In the genomic region with DNA sequence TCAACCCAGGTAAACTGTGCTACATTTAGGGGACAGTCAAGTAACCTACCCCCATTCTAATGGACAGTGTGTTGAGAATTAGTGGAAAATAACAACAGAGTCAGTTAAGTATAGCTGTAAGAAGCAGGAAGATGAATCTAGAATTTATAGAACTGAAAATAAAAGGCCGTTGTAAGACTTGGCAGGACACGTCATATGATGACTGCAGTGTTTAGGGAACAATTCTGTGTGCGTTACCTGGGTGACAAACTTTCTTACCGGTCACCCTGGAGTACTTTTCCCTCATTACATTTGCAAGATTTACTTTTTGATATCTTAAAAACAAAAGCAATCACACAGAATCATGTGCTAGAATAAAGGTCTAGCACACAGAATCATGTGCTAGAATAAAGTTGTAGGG, we compare ENCODE assay signal across 1 cellular context.
TF ChIP-seq lines count a peak whose summit lies in the region.

No MANE protein-coding gene starts in this region.

TF ChIP-seq in GM12878, 131 proteins besides CTCF, POLR2A, EP300 and RAD21 (continued from another document):
- TF ChIP-seq, protein P1, sequence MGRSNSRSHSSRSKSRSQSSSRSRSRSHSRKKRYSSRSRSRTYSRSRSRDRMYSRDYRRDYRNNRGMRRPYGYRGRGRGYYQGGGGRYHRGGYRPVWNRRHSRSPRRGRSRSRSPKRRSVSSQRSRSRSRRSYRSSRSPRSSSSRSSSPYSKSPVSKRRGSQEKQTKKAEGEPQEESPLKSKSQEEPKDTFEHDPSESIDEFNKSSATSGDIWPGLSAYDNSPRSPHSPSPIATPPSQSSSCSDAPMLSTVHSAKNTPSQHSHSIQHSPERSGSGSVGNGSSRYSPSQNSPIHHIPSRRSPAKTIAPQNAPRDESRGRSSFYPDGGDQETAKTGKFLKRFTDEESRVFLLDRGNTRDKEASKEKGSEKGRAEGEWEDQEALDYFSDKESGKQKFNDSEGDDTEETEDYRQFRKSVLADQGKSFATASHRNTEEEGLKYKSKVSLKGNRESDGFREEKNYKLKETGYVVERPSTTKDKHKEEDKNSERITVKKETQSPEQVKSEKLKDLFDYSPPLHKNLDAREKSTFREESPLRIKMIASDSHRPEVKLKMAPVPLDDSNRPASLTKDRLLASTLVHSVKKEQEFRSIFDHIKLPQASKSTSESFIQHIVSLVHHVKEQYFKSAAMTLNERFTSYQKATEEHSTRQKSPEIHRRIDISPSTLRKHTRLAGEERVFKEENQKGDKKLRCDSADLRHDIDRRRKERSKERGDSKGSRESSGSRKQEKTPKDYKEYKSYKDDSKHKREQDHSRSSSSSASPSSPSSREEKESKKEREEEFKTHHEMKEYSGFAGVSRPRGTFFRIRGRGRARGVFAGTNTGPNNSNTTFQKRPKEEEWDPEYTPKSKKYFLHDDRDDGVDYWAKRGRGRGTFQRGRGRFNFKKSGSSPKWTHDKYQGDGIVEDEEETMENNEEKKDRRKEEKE (IDR thresholded peaks at IDR 0.05): no peak
- TF ChIP-seq NRF1 (conservative IDR thresholded peaks at IDR 0.05; ENCODE audit: low read depth, low read length) (no peak), FOXK2 (IDR thresholded peaks at IDR 0.05) (no peak), MTA2 (IDR thresholded peaks at IDR 0.05; ENCODE audit: low read depth) (no peak), HDAC6 (IDR thresholded peaks at IDR 0.05; ENCODE audit: unreplicated experiment) (no peak), IKZF1 (conservative IDR thresholded peaks at IDR 0.05) (peak; percentile 16; the same call in 1 of the 2 replicates), CHD1 (IDR thresholded peaks at IDR 0.05; ENCODE audit: low read depth, low read length) (no peak), NFIC (IDR thresholded peaks at IDR 0.05; ENCODE audit: low read depth, low read length) (peak; percentile 27; the same call in 1 of the 2 replicates), TCF7 (IDR thresholded peaks at IDR 0.05; ENCODE audit: borderline replicate concordance) (no peak), MXI1 (IDR thresholded peaks at IDR 0.05; ENCODE audit: low read depth, low read length) (no peak), TCF12 (IDR thresholded peaks at IDR 0.05; ENCODE audit: low read depth, low read length) (no peak), SREBF1 (IDR thresholded peaks at IDR 0.05; ENCODE audit: low read length) (no peak), HDAC2 (IDR thresholded peaks at IDR 0.05) (no peak), SIN3A (IDR thresholded peaks at IDR 0.05; ENCODE audit: low read depth, low read length) (no peak), SMAD1 (IDR thresholded peaks at IDR 0.05; ENCODE audit: low read depth, partially characterized antibody) (no peak), YBX1 (IDR thresholded peaks at IDR 0.05) (no peak), CREM (IDR thresholded peaks at IDR 0.05; ENCODE audit: low read depth) (peak; percentile 56)
- TF ChIP-seq, protein P2, sequence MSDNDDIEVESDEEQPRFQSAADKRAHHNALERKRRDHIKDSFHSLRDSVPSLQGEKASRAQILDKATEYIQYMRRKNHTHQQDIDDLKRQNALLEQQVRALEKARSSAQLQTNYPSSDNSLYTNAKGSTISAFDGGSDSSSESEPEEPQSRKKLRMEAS (IDR thresholded peaks at IDR 0.05; ENCODE audit: low read depth, low read length): no peak
- TF ChIP-seq, protein P3, sequence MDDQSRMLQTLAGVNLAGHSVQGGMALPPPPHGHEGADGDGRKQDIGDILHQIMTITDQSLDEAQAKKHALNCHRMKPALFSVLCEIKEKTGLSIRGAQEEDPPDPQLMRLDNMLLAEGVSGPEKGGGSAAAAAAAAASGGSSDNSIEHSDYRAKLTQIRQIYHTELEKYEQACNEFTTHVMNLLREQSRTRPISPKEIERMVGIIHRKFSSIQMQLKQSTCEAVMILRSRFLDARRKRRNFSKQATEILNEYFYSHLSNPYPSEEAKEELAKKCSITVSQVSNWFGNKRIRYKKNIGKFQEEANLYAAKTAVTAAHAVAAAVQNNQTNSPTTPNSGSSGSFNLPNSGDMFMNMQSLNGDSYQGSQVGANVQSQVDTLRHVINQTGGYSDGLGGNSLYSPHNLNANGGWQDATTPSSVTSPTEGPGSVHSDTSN (IDR thresholded peaks at IDR 0.05; ENCODE audit: insufficient replicate concordance, low read depth, low read length): no peak
- TF ChIP-seq, protein P4, sequence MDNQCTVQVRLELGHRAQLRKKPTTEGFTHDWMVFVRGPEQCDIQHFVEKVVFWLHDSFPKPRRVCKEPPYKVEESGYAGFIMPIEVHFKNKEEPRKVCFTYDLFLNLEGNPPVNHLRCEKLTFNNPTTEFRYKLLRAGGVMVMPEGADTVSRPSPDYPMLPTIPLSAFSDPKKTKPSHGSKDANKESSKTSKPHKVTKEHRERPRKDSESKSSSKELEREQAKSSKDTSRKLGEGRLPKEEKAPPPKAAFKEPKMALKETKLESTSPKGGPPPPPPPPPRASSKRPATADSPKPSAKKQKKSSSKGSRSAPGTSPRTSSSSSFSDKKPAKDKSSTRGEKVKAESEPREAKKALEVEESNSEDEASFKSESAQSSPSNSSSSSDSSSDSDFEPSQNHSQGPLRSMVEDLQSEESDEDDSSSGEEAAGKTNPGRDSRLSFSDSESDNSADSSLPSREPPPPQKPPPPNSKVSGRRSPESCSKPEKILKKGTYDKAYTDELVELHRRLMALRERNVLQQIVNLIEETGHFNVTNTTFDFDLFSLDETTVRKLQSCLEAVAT (IDR thresholded peaks at IDR 0.05): no peak
- TF ChIP-seq, protein P5, sequence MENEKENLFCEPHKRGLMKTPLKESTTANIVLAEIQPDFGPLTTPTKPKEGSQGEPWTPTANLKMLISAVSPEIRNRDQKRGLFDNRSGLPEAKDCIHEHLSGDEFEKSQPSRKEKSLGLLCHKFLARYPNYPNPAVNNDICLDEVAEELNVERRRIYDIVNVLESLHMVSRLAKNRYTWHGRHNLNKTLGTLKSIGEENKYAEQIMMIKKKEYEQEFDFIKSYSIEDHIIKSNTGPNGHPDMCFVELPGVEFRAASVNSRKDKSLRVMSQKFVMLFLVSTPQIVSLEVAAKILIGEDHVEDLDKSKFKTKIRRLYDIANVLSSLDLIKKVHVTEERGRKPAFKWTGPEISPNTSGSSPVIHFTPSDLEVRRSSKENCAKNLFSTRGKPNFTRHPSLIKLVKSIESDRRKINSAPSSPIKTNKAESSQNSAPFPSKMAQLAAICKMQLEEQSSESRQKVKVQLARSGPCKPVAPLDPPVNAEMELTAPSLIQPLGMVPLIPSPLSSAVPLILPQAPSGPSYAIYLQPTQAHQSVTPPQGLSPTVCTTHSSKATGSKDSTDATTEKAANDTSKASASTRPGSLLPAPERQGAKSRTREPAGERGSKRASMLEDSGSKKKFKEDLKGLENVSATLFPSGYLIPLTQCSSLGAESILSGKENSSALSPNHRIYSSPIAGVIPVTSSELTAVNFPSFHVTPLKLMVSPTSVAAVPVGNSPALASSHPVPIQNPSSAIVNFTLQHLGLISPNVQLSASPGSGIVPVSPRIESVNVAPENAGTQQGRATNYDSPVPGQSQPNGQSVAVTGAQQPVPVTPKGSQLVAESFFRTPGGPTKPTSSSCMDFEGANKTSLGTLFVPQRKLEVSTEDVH (IDR thresholded peaks at IDR 0.05; ENCODE audit: low read depth, partially characterized antibody): no peak
- TF ChIP-seq, protein P6, sequence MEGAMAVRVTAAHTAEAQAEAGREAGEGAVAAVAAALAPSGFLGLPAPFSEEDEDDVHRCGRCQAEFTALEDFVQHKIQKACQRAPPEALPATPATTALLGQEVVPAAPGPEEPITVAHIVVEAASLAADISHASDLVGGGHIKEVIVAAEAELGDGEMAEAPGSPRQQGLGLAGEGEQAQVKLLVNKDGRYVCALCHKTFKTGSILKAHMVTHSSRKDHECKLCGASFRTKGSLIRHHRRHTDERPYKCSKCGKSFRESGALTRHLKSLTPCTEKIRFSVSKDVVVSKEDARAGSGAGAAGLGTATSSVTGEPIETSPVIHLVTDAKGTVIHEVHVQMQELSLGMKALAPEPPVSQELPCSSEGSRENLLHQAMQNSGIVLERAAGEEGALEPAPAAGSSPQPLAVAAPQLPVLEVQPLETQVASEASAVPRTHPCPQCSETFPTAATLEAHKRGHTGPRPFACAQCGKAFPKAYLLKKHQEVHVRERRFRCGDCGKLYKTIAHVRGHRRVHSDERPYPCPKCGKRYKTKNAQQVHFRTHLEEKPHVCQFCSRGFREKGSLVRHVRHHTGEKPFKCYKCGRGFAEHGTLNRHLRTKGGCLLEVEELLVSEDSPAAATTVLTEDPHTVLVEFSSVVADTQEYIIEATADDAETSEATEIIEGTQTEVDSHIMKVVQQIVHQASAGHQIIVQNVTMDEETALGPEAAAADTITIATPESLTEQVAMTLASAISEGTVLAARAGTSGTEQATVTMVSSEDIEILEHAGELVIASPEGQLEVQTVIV (IDR thresholded peaks at IDR 0.05; ENCODE audit: borderline replicate concordance, partially characterized antibody): no peak
